In genomic region chr19:48819366-48819816, GRCh38 we compare ENCODE assay signal across 8 cellular contexts. TPM values are rescaled to one million over a fixed set of nuclear protein-coding genes. Genes with fewer than 3 reads are reported as not detected.
DNase-seq lines count a peak whose midpoint lies in the region; ATAC-seq and TF ChIP-seq lines count a peak whose summit lies in the region.

No MANE protein-coding gene starts in this region.

- peak; percentile 88 for DNase-seq in EH (ENCODE audit: low read depth)
- DNase-seq in RPMI7951 (ENCODE audit: low read depth) = peak; percentile 90
- DNase-seq in foreskin fibroblast = peak; percentile 97 to 99
- peak; percentile 94 for DNase-seq in renal cortical epithelial cell (ENCODE audit: low read depth)
- DNase-seq in NCI-H2171 treated with DMSO at 0.1 percent for 48 hours (lab: John Stamatoyannopoulos, UW) = no peak
- no peak for DNase-seq in activated CD8-positive, alpha-beta memory T cell treated with anti-CD3 and anti-CD28 coated beads, Interleukin-2, amount 50 U/mL, for 48 hours
- no peak for DNase-seq in activated gamma-delta T cell (lab: John Stamatoyannopoulos, UW)

- no peak overlapping the region for H3K4me3 ChIP-seq in foreskin fibroblast (ENCODE audit: low read depth in 1 of 2, low read length in 2 of 2)

- no peak for ATAC-seq in HG03342 (IDR thresholded peaks at IDR 0.05; ENCODE audit: unreplicated experiment)

- TF ChIP-seq CTCF in foreskin fibroblast (IDR thresholded peaks at IDR 0.05; ENCODE audit: low read depth, low read length) = no peak

RNA-seq across cellular contexts. Expression of gene BCAT2, which starts 8.6 kb away (rescaled TPM):
- total RNA-seq in RPMI7951 (2014; rRNA removed; shearing (Covaris generic)) = 61.9 and 63.8 TPM in 2 replicates
- 27.2 and 37.3 TPM in 2 replicates for total RNA-seq in renal cortical epithelial cell

RNA-seq across cellular contexts. Expression of gene HSD17B14, which starts 16.9 kb away (rescaled TPM):
- 0.84 and 3.0 TPM in 2 replicates for total RNA-seq in RPMI7951 (2014; rRNA removed; shearing (Covaris generic))
- 0.60 and 1.7 TPM in 2 replicates for total RNA-seq in renal cortical epithelial cell

RNA-seq across cellular contexts. Expression of gene PLEKHA4, which starts 49.0 kb away (rescaled TPM):
- total RNA-seq in RPMI7951 (2014; rRNA removed; shearing (Covaris generic)) = 1.8 and 4.4 TPM in 2 replicates
- 6.8 and 14.4 TPM in 2 replicates for total RNA-seq in renal cortical epithelial cell

RNA-seq across cellular contexts. Expression of gene PPP1R15A, which starts 52.8 kb away (rescaled TPM):
- 25.7 and 27.3 TPM in 2 replicates for total RNA-seq in RPMI7951 (2014; rRNA removed; shearing (Covaris generic))
- 28.1 and 29.9 TPM in 2 replicates for total RNA-seq in renal cortical epithelial cell

Comparison
In these comparisons a context has a peak if more than half of its experiments do, and no peak if none do; other contexts are left out.
1. DNase-seq: peak in EH (single experiment), RPMI7951 (single experiment), foreskin fibroblast (2 of 2) and renal cortical epithelial cell (single experiment); none in NCI-H2171 treated with DMSO at 0.1 percent for 48 hours (single experiment), activated CD8-positive, alpha-beta memory T cell treated with anti-CD3 and anti-CD28 coated beads, Interleukin-2, amount 50 U/mL, for 48 hours (single experiment) and activated gamma-delta T cell (single experiment).